Comparison of ENCODE assay signal across 1 cellular context in genomic region chr16:27113341-27113841, GRCh38.
TF ChIP-seq lines count a peak whose summit lies in the region.

No MANE protein-coding gene starts in this region.

TF ChIP-seq in HepG2, 621 proteins besides CTCF, POLR2A, EP300 and RAD21 (continued from another document and continues in another):
- no peak for TF ChIP-seq ZNF513 (CRISPR knock-in tag; conservative IDR thresholded peaks at IDR 0.05)
- TF ChIP-seq REST (IDR thresholded peaks at IDR 0.05; ENCODE audit: borderline replicate concordance in 1 of 2, low read depth in 1 of 2, low read length in 2 of 2): no peak
- no peak for TF ChIP-seq MZF1 (CRISPR knock-in tag; IDR thresholded peaks at IDR 0.05; ENCODE audit: borderline replicate concordance)
- TF ChIP-seq ZBTB26 (CRISPR knock-in tag; IDR thresholded peaks at IDR 0.05; ENCODE audit: borderline replicate concordance): peak; percentile 96
- no peak for TF ChIP-seq CBX2 (IDR thresholded peaks at IDR 0.05; ENCODE audit: low read depth, low read length)
- no peak for TF ChIP-seq CBX2 (CRISPR knock-in tag; IDR thresholded peaks at IDR 0.05; ENCODE audit: low read depth)
- no peak for TF ChIP-seq FOXM1 (CRISPR knock-in tag; IDR thresholded peaks at IDR 0.05)
- TF ChIP-seq, protein P1, sequence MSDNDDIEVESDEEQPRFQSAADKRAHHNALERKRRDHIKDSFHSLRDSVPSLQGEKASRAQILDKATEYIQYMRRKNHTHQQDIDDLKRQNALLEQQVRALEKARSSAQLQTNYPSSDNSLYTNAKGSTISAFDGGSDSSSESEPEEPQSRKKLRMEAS (IDR thresholded peaks at IDR 0.05): peak; percentile 51; the same call in 1 of the 2 replicates
- TF ChIP-seq ATF7-NPFF (CRISPR knock-in tag; IDR thresholded peaks at IDR 0.05; ENCODE audit: low read depth): no peak
- TF ChIP-seq, protein P2, sequence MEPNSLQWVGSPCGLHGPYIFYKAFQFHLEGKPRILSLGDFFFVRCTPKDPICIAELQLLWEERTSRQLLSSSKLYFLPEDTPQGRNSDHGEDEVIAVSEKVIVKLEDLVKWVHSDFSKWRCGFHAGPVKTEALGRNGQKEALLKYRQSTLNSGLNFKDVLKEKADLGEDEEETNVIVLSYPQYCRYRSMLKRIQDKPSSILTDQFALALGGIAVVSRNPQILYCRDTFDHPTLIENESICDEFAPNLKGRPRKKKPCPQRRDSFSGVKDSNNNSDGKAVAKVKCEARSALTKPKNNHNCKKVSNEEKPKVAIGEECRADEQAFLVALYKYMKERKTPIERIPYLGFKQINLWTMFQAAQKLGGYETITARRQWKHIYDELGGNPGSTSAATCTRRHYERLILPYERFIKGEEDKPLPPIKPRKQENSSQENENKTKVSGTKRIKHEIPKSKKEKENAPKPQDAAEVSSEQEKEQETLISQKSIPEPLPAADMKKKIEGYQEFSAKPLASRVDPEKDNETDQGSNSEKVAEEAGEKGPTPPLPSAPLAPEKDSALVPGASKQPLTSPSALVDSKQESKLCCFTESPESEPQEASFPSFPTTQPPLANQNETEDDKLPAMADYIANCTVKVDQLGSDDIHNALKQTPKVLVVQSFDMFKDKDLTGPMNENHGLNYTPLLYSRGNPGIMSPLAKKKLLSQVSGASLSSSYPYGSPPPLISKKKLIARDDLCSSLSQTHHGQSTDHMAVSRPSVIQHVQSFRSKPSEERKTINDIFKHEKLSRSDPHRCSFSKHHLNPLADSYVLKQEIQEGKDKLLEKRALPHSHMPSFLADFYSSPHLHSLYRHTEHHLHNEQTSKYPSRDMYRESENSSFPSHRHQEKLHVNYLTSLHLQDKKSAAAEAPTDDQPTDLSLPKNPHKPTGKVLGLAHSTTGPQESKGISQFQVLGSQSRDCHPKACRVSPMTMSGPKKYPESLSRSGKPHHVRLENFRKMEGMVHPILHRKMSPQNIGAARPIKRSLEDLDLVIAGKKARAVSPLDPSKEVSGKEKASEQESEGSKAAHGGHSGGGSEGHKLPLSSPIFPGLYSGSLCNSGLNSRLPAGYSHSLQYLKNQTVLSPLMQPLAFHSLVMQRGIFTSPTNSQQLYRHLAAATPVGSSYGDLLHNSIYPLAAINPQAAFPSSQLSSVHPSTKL (CRISPR knock-in tag; IDR thresholded peaks at IDR 0.05): no peak
- no peak for TF ChIP-seq IRF2 (CRISPR knock-in tag; IDR thresholded peaks at IDR 0.05)
- TF ChIP-seq MAF1 (CRISPR knock-in tag; IDR thresholded peaks at IDR 0.05; ENCODE audit: borderline replicate concordance): no peak
- TF ChIP-seq ZNF160 (CRISPR knock-in tag; IDR thresholded peaks at IDR 0.05): no peak
- TF ChIP-seq KDM5A (IDR thresholded peaks at IDR 0.05; ENCODE audit: borderline replicate concordance, low read length): no peak
- no peak for TF ChIP-seq SYNCRIP (IDR thresholded peaks at IDR 0.05; ENCODE audit: insufficient read depth, low read depth, low read length)
- no peak for TF ChIP-seq HNRNPK (IDR thresholded peaks at IDR 0.05; ENCODE audit: low read depth, low read length, poor library complexity, severe bottlenecking)
- no peak for TF ChIP-seq SRSF1 (optimal IDR thresholded peaks at IDR 0.05; ENCODE audit: low read depth, low read length)
- no peak for TF ChIP-seq SMARCC2 (IDR thresholded peaks at IDR 0.05)
- TF ChIP-seq GATAD2A (CRISPR knock-in tag; IDR thresholded peaks at IDR 0.05): no peak
- no peak for TF ChIP-seq PCBP1 (IDR thresholded peaks at IDR 0.05; ENCODE audit: borderline replicate concordance, low read depth, low read length)
- TF ChIP-seq, protein P3, sequence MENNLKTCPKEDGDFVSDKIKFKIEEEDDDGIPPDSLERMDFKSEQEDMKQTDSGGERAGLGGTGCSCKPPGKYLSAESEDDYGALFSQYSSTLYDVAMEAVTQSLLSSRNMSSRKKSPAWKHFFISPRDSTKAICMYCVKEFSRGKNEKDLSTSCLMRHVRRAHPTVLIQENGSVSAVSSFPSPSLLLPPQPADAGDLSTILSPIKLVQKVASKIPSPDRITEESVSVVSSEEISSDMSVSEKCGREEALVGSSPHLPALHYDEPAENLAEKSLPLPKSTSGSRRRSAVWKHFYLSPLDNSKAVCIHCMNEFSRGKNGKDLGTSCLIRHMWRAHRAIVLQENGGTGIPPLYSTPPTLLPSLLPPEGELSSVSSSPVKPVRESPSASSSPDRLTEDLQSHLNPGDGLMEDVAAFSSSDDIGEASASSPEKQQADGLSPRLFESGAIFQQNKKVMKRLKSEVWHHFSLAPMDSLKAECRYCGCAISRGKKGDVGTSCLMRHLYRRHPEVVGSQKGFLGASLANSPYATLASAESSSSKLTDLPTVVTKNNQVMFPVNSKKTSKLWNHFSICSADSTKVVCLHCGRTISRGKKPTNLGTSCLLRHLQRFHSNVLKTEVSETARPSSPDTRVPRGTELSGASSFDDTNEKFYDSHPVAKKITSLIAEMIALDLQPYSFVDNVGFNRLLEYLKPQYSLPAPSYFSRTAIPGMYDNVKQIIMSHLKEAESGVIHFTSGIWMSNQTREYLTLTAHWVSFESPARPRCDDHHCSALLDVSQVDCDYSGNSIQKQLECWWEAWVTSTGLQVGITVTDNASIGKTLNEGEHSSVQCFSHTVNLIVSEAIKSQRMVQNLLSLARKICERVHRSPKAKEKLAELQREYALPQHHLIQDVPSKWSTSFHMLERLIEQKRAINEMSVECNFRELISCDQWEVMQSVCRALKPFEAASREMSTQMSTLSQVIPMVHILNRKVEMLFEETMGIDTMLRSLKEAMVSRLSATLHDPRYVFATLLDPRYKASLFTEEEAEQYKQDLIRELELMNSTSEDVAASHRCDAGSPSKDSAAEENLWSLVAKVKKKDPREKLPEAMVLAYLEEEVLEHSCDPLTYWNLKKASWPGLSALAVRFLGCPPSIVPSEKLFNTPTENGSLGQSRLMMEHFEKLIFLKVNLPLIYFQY (CRISPR knock-in tag; IDR thresholded peaks at IDR 0.05; ENCODE audit: borderline replicate concordance): no peak
- TF ChIP-seq KDM4B (CRISPR knock-in tag; IDR thresholded peaks at IDR 0.05): no peak
- TF ChIP-seq, protein P4, sequence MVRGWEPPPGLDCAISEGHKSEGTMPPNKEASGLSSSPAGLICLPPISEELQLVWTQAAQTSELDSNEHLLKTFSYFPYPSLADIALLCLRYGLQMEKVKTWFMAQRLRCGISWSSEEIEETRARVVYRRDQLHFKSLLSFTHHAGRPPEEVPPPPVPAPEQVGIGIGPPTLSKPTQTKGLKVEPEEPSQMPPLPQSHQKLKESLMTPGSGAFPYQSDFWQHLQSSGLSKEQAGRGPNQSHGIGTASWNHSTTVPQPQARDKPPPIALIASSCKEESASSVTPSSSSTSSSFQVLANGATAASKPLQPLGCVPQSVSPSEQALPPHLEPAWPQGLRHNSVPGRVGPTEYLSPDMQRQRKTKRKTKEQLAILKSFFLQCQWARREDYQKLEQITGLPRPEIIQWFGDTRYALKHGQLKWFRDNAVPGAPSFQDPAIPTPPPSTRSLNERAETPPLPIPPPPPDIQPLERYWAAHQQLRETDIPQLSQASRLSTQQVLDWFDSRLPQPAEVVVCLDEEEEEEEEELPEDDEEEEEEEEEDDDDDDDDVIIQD (CRISPR knock-in tag; IDR thresholded peaks at IDR 0.05; ENCODE audit: low read depth): no peak
- no peak for TF ChIP-seq HDAC6 (IDR thresholded peaks at IDR 0.05; ENCODE audit: low read depth, low read length)
- TF ChIP-seq ARNTL (CRISPR knock-in tag; IDR thresholded peaks at IDR 0.05): no peak
- no peak for TF ChIP-seq ARHGAP35 (CRISPR knock-in tag; IDR thresholded peaks at IDR 0.05; ENCODE audit: borderline replicate concordance)
- TF ChIP-seq, protein P5, sequence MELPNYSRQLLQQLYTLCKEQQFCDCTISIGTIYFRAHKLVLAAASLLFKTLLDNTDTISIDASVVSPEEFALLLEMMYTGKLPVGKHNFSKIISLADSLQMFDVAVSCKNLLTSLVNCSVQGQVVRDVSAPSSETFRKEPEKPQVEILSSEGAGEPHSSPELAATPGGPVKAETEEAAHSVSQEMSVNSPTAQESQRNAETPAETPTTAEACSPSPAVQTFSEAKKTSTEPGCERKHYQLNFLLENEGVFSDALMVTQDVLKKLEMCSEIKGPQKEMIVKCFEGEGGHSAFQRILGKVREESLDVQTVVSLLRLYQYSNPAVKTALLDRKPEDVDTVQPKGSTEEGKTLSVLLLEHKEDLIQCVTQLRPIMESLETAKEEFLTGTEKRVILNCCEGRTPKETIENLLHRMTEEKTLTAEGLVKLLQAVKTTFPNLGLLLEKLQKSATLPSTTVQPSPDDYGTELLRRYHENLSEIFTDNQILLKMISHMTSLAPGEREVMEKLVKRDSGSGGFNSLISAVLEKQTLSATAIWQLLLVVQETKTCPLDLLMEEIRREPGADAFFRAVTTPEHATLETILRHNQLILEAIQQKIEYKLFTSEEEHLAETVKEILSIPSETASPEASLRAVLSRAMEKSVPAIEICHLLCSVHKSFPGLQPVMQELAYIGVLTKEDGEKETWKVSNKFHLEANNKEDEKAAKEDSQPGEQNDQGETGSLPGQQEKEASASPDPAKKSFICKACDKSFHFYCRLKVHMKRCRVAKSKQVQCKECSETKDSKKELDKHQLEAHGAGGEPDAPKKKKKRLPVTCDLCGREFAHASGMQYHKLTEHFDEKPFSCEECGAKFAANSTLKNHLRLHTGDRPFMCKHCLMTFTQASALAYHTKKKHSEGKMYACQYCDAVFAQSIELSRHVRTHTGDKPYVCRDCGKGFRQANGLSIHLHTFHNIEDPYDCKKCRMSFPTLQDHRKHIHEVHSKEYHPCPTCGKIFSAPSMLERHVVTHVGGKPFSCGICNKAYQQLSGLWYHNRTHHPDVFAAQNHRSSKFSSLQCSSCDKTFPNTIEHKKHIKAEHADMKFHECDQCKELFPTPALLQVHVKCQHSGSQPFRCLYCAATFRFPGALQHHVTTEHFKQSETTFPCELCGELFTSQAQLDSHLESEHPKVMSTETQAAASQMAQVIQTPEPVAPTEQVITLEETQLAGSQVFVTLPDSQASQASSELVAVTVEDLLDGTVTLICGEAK (IDR thresholded peaks at IDR 0.05): no peak
- TF ChIP-seq, protein P5 (CRISPR knock-in tag; IDR thresholded peaks at IDR 0.05): 0 out of 2 replicates have a peak, but pooled peaks have one; percentile 21
- TF ChIP-seq DR1 (CRISPR knock-in tag; IDR thresholded peaks at IDR 0.05): no peak
- TF ChIP-seq ZNF709 (CRISPR knock-in tag; IDR thresholded peaks at IDR 0.05): no peak
- no peak for TF ChIP-seq HNRNPH1 (optimal IDR thresholded peaks at IDR 0.05; ENCODE audit: low read depth, low read length)
